ENCODE assay signal across 9 cellular contexts in genomic region chr22:36862251-36863242, GRCh38. TPM values are rescaled to one million over a fixed set of nuclear protein-coding genes. Genes with fewer than 3 reads are reported as not detected.
DNase-seq lines count a peak whose midpoint lies in the region; ATAC-seq, FAIRE-seq and TF ChIP-seq lines count a peak whose summit lies in the region.
"Had no signal": no experiment of that assay in that cellular context is flagged by ENCODE, and none has a peak within 500 bp of the region (broad histone marks: within the 10 kb centered on the region; RNA-seq: fewer than 3 reads in every experiment).

No MANE protein-coding gene starts in this region.

- H3K79me2 ChIP-seq in OCI-LY3 (ENCODE audit: low read length) = no peaks in the 10 kb centered on the region

- peaks cover 93% of the 10 kb centered on the region for H3K4me1 ChIP-seq in OCI-LY3 (ENCODE audit: low read length)

- in situ Hi-C loops in GM18951 (cut with MboI; ENCODE audit: low sequenced_read_pairs, unreplicated experiment) = loop anchor here (10.0 kb wide), 1 partner anchor 112 kb away; no protein-coding TSS in a partner anchor

- H3K4me2 ChIP-seq in OCI-LY3 (ENCODE audit: low read length) = peak overlapping the region; percentile 81

- H3K9ac ChIP-seq in OCI-LY3 (ENCODE audit: low read length) = peak overlapping the region; percentile 86

- H2AFZ ChIP-seq in OCI-LY3 (ENCODE audit: low read depth, low read length) = peak overlapping the region; percentile 1; the same call in 1 of the 2 replicates

- no peak for ATAC-seq in stimulated activated effector memory CD8-positive, alpha-beta T cell treated with anti-CD3 and anti-CD28 coated beads, Interleukin-12 subunit alpha, Interleukin-12 subunit beta, amount 100 ng/mL, for 72 hours
- ATAC-seq in GM18858 (IDR thresholded peaks at IDR 0.05; ENCODE audit: unreplicated experiment) (no peak), GM21786 (IDR thresholded peaks at IDR 0.05; ENCODE audit: unreplicated experiment) (no peak)

- peak overlapping the region; percentile 92 for H3K27ac ChIP-seq in OCI-LY3 (ENCODE audit: low read length)

- no peaks in the 10 kb centered on the region for H3K36me3 Mint-ChIP-seq in stimulated activated effector memory CD8-positive, alpha-beta T cell treated with anti-CD3 and anti-CD28 coated beads, Interleukin-12 subunit alpha, Interleukin-12 subunit beta, amount 100 ng/mL, for 72 hours

- peaks cover 3% of the 10 kb centered on the region for H3K9me3 Mint-ChIP-seq in stimulated activated effector memory CD8-positive, alpha-beta T cell treated with anti-CD3 and anti-CD28 coated beads, Interleukin-12 subunit alpha, Interleukin-12 subunit beta, amount 100 ng/mL, for 72 hours

- H3K36me3 ChIP-seq in OCI-LY3 (replicated peaks; ENCODE audit: low read depth, low read length) = peaks cover 8% of the 10 kb centered on the region

- peak overlapping the region; percentile 57 for H3K4me3 ChIP-seq in OCI-LY3 (ENCODE audit: low read length)

- H3K4me3 Mint-ChIP-seq in stimulated activated effector memory CD8-positive, alpha-beta T cell treated with anti-CD3 and anti-CD28 coated beads, Interleukin-12 subunit alpha, Interleukin-12 subunit beta, amount 100 ng/mL, for 72 hours = peak overlapping the region; percentile 71

- no peak for TF ChIP-seq CTCF in OCI-LY3 (IDR thresholded peaks at IDR 0.05; ENCODE audit: low read depth, low read length)

- intact Hi-C loops in cardiac septum (cut with DNase I) = no loop called here

- no peak for FAIRE-seq in HTR-8/SVneo (lab: Jason Lieb, UNC)

- no peaks in the 10 kb centered on the region for H3K9me3 ChIP-seq in OCI-LY3 (ENCODE audit: insufficient read depth, low read length)

- peak; percentile 58 for TF ChIP-seq POLR2A in GM18951 (IDR thresholded peaks at IDR 0.05; ENCODE audit: extremely low read depth, insufficient read depth, insufficient read length)

- H3K4me1 Mint-ChIP-seq in stimulated activated effector memory CD8-positive, alpha-beta T cell treated with anti-CD3 and anti-CD28 coated beads, Interleukin-12 subunit alpha, Interleukin-12 subunit beta, amount 100 ng/mL, for 72 hours = peaks cover 85% of the 10 kb centered on the region

- H4K20me1 ChIP-seq in OCI-LY3 (ENCODE audit: insufficient read depth, low read length) = no peaks in the 10 kb centered on the region

- peak overlapping the region; percentile 99 for H3K27ac Mint-ChIP-seq in stimulated activated effector memory CD8-positive, alpha-beta T cell treated with anti-CD3 and anti-CD28 coated beads, Interleukin-12 subunit alpha, Interleukin-12 subunit beta, amount 100 ng/mL, for 72 hours

- H3K27me3 ChIP-seq in OCI-LY3 (ENCODE audit: low read depth, low read length) = no peaks in the 10 kb centered on the region

- DNase-seq in cardiac septum (ENCODE audit: low spot score) (peak; percentile 87), HTR-8/SVneo (ENCODE audit: insufficient read length, low spot score) (no peak), COLO829 (ENCODE audit: low spot score) (no peak)
- no peak for DNase-seq in stimulated activated effector memory CD8-positive, alpha-beta T cell treated with anti-CD3 and anti-CD28 coated beads, Interleukin-12 subunit alpha, Interleukin-12 subunit beta, amount 100 ng/mL, for 72 hours (ENCODE audit: low spot score in 2 of 2)
- DNase-seq: NCI-H1417 had no signal

RNA-seq across cellular contexts. Expression of gene NCF4, which starts 1.7 kb away (rescaled TPM):
- total RNA-seq in cardiac septum = 6.1 TPM

RNA-seq across cellular contexts. Expression of gene PVALB, which starts 45.7 kb away (rescaled TPM):
- total RNA-seq in cardiac septum = not detected

RNA-seq across cellular contexts. Expression of gene CSF2RB, which starts 50.9 kb away (rescaled TPM):
- total RNA-seq in cardiac septum = 4.9 TPM
